Comparison of ENCODE assay signal across 13 cellular contexts in genomic region chr9:3809724-3810123, GRCh38.
DNase-seq lines count a peak whose midpoint lies in the region; ATAC-seq and TF ChIP-seq lines count a peak whose summit lies in the region.
"Had no signal": no experiment of that assay in that cellular context is flagged by ENCODE, and none has a peak within 500 bp of the region (broad histone marks: within the 10 kb centered on the region; RNA-seq: fewer than 3 reads in every experiment).

No MANE protein-coding gene starts in this region.

- peaks cover 15% of the 10 kb centered on the region; the same call in 1 of the 2 replicates for H3F3A ChIP-seq in GM23248 (ENCODE audit: insufficient read depth)

- DNase-seq in GM23248 (peak; percentile 66), IMR-90 (peak; percentile 18), epithelial cell of proximal tubule (ENCODE audit: low read depth) (peak; percentile 83), NCI-H2171 (lab: John Stamatoyannopoulos, UW) (no peak), hippocampal formation (lab: John Stamatoyannopoulos, UW) (no peak)
- DNase-seq: activated T-cell treated with anti-CD3 and anti-CD28 coated beads, Interleukin-2, amount 50 U/mL, for 72 hours; DMS153; NCI-H2029; ovary had no signal

- TF ChIP-seq RAD21 in IMR-90 (IDR thresholded peaks at IDR 0.05; ENCODE audit: low read length) = no peak

- no peaks in the 10 kb centered on the region for H3K9me1 ChIP-seq in IMR-90 (ENCODE audit: insufficient read depth, low read length)

- POLR2A ChIA-PET in IMR-90 (lab: Charles Lee; ENCODE audit: unreplicated experiment) = no interaction called here

- TF ChIP-seq CTCF in IMR-90 (conservative IDR thresholded peaks at IDR 0.05; ENCODE audit: low read depth, low read length) = no peak
- no peak for TF ChIP-seq CTCF in epithelial cell of proximal tubule (conservative IDR thresholded peaks at IDR 0.05; ENCODE audit: low read depth, low read length)

- H2AK9ac ChIP-seq in IMR-90 (replicated peaks; ENCODE audit: low read depth, low read length, poor library complexity) = no peak overlapping the region

- H2AFZ ChIP-seq in GM23248 = no peak overlapping the region
- H2AFZ ChIP-seq in IMR-90 (replicated peaks; ENCODE audit: low read length, poor library complexity) = no peak overlapping the region

- H3K9me3 ChIP-seq in GM23248 (ENCODE audit: low read depth) (no peaks in the 10 kb centered on the region), IMR-90 (ENCODE audit: control insufficient read depth, insufficient read depth, low read length) (no peaks in the 10 kb centered on the region)
- H3K9me3 ChIP-seq: ovary had no signal

- no peak overlapping the region for H3K56ac ChIP-seq in IMR-90 (ENCODE audit: extremely low read depth, insufficient read depth, low read length)

- intact Hi-C loops in IMR-90 (cut with micrococcal nuclease) = no loop called here

- no peaks in the 10 kb centered on the region for H3K79me2 ChIP-seq in GM23248 (ENCODE audit: insufficient read depth)

- peak; percentile 98 for ATAC-seq in GM18498 (IDR thresholded peaks at IDR 0.05; ENCODE audit: unreplicated experiment)
- ATAC-seq in IMR-90 (ENCODE audit: low read depth) = no peak
- ATAC-seq in HG03280 (IDR thresholded peaks at IDR 0.05; ENCODE audit: unreplicated experiment) = no peak
- ATAC-seq in GM19351 (IDR thresholded peaks at IDR 0.05; ENCODE audit: unreplicated experiment) = no peak
- ATAC-seq: activated T-cell treated with anti-CD3 and anti-CD28 coated beads, Interleukin-2, amount 50 U/mL, for 72 hours; T-cell had no signal

- H3K36me3 ChIP-seq in GM23248 (ENCODE audit: low read depth) (no peaks in the 10 kb centered on the region), IMR-90 (ENCODE audit: control insufficient read depth, insufficient read depth, low read length) (no peaks in the 10 kb centered on the region)
- H3K36me3 ChIP-seq: ovary had no signal

- TF ChIP-seq POLR2A in IMR-90 (IDR thresholded peaks at IDR 0.05; ENCODE audit: low read depth, low read length) = no peak

- no peak overlapping the region for H3K4me2 ChIP-seq in GM23248 (ENCODE audit: unreplicated experiment)
- no peak overlapping the region for H3K4me2 ChIP-seq in IMR-90 (ENCODE audit: low read depth, low read length)

- no peaks in the 10 kb centered on the region for H3K79me1 ChIP-seq in IMR-90 (ENCODE audit: low read depth in 1 of 2, low read length in 2 of 2)

- dilution Hi-C loops in IMR-90 (cut with HindIII; ENCODE audit: low sequenced_read_pairs, unreplicated experiment) = no loop called here

- H4K20me1 ChIP-seq in GM23248 (ENCODE audit: insufficient read depth) (no peaks in the 10 kb centered on the region), IMR-90 (ENCODE audit: insufficient read depth, low read length) (no peaks in the 10 kb centered on the region)

- BruUV-seq in IMR-90 (replicated peaks; lab: Mats Ljungman, UMichigan) = no TSS peak

- H2BK120ac ChIP-seq in IMR-90 (ENCODE audit: low read depth, low read length) = no peak overlapping the region

- CTCF ChIA-PET in IMR-90 (lab: Yijun Ruan, JAX) = no interaction called here

- no peak overlapping the region for H2BK5ac ChIP-seq in IMR-90 (ENCODE audit: low read depth, low read length, poor library complexity, severe bottlenecking)

- no peak overlapping the region for H3K9ac ChIP-seq in GM23248
- no peak overlapping the region for H3K9ac ChIP-seq in IMR-90 (ENCODE audit: low read depth, low read length)

- no peak overlapping the region for H4K91ac ChIP-seq in IMR-90 (ENCODE audit: insufficient read depth, low read depth, low read length)

- no peak overlapping the region for H3K23ac ChIP-seq in IMR-90 (ENCODE audit: low read depth, low read length)

- in situ Hi-C loops in GM23248 (cut with MboI) = no loop called here
- in situ Hi-C loops in IMR-90 (cut with MboI; ENCODE audit: low sequenced_read_pairs) = no loop called here

- no peak overlapping the region for H4K8ac ChIP-seq in IMR-90 (ENCODE audit: low read depth in 2 of 2, low read length in 2 of 2)

- H2BK15ac ChIP-seq in IMR-90 (ENCODE audit: low read depth, low read length) = no peak overlapping the region

- no peak overlapping the region for H3K14ac ChIP-seq in IMR-90 (replicated peaks; ENCODE audit: low read depth, low read length)

- H3K18ac ChIP-seq in IMR-90 (ENCODE audit: low read depth, low read length) = no peak overlapping the region

- H2BK20ac ChIP-seq in IMR-90 (ENCODE audit: low read depth, low read length) = no peak overlapping the region

- H2AK5ac ChIP-seq in IMR-90 (ENCODE audit: low read depth, low read length) = no peak overlapping the region

- H3K4ac ChIP-seq in IMR-90 (ENCODE audit: low read depth, low read length) = no peak overlapping the region

- no peak overlapping the region for H3K27ac ChIP-seq in GM23248
- H3K27ac ChIP-seq in IMR-90 (ENCODE audit: insufficient read depth, low read length) = no peak overlapping the region
- H3K27ac ChIP-seq: ovary had no signal

- no peaks in the 10 kb centered on the region for H3K9me2 ChIP-seq in GM23248 (ENCODE audit: insufficient read depth)

- H3K4me3 ChIP-seq in GM23248 = no peak overlapping the region
- H3K4me3 ChIP-seq in IMR-90 (ENCODE audit: insufficient read depth, low read depth, low read length) = no peak overlapping the region
- no peak overlapping the region for H3K4me3 ChIP-seq in epithelial cell of proximal tubule (ENCODE audit: low read depth, low read length)
- H3K4me3 ChIP-seq: ovary had no signal

- H4K5ac ChIP-seq in IMR-90 (ENCODE audit: low read depth, low read length) = no peak overlapping the region

- H3K4me1 ChIP-seq in GM23248 (ENCODE audit: insufficient read depth) (peaks cover 26% of the 10 kb centered on the region), IMR-90 (ENCODE audit: control insufficient read depth, insufficient read depth, low read length) (no peaks in the 10 kb centered on the region)

- H3K27me3 ChIP-seq in GM23248 (replicated peaks; ENCODE audit: insufficient read depth) = no peaks in the 10 kb centered on the region
- no peaks in the 10 kb centered on the region for H3K27me3 ChIP-seq in IMR-90 (ENCODE audit: control insufficient read depth, insufficient read depth, low read length)
- H3K27me3 ChIP-seq: ovary had no signal

TF ChIP-seq in IMR-90, 13 proteins besides CTCF, POLR2A, EP300 and RAD21:
- TF ChIP-seq BHLHE40 (IDR thresholded peaks at IDR 0.05; ENCODE audit: low read depth, low read length) (no peak), SMC3 (IDR thresholded peaks at IDR 0.05; ENCODE audit: low read depth, low read length) (no peak), MXI1 (IDR thresholded peaks at IDR 0.05; ENCODE audit: borderline replicate concordance, low read depth, low read length) (no peak), USF2 (IDR thresholded peaks at IDR 0.05; ENCODE audit: low read depth, low read length) (peak; percentile 37; the same call in 1 of the 2 replicates), ELK1 (IDR thresholded peaks at IDR 0.05; ENCODE audit: borderline replicate concordance, low read depth, low read length) (no peak)

Comparison
In these comparisons a context has a peak if more than half of its experiments do, and no peak if none do; other contexts are left out.
1. DNase-seq: peak in GM23248 (single experiment), IMR-90 (single experiment) and epithelial cell of proximal tubule (single experiment); none in NCI-H2171 (single experiment) and hippocampal formation (0 of 2).